In genomic region chr7:36048141-36048901, GRCh38 we compare ENCODE assay signal across 10 cellular contexts.
DNase-seq lines count a peak whose midpoint lies in the region; ATAC-seq and TF ChIP-seq lines count a peak whose summit lies in the region.
"Had no signal": no experiment of that assay in that cellular context is flagged by ENCODE, and none has a peak within 500 bp of the region (broad histone marks: within the 10 kb centered on the region; RNA-seq: fewer than 3 reads in every experiment).

No MANE protein-coding gene starts in this region.

- H3K36me3 Mint-ChIP-seq in CD8-positive, alpha-beta T cell: no peaks in the 10 kb centered on the region

- H3K27me3 Mint-ChIP-seq in CD8-positive, alpha-beta T cell (ENCODE audit: low read depth): no peaks in the 10 kb centered on the region

- no peaks in the 10 kb centered on the region for H3K36me3 ChIP-seq in GM23248 (ENCODE audit: low read depth)
- H3K36me3 ChIP-seq in sigmoid colon: no peaks in the 10 kb centered on the region
- no peaks in the 10 kb centered on the region for H3K36me3 ChIP-seq in CD8-positive, alpha-beta T cell (ENCODE audit: insufficient read depth, low read length)
- H3K36me3 ChIP-seq: esophagus muscularis mucosa had no signal

- H3K4me1 Mint-ChIP-seq in CD8-positive, alpha-beta T cell (ENCODE audit: low read depth): no peaks in the 10 kb centered on the region

- TF ChIP-seq POLR2A in sigmoid colon (IDR thresholded peaks at IDR 0.05): no peak

- H3K4me3 ChIP-seq in GM23248 (peak overlapping the region; percentile 17), fibroblast of the aortic adventitia (ENCODE audit: low read depth, low read length) (no peak overlapping the region), sigmoid colon (no peak overlapping the region)
- H3K4me3 ChIP-seq in CD8-positive, alpha-beta T cell (ENCODE audit: low read depth, low read length): no peak overlapping the region
- H3K4me3 ChIP-seq: esophagus muscularis mucosa had no signal

- H3K79me2 ChIP-seq in GM23248 (ENCODE audit: insufficient read depth): no peaks in the 10 kb centered on the region

- peak overlapping the region; percentile 11; the same call in 1 of the 2 replicates for H3K9ac ChIP-seq in GM23248

- in situ Hi-C loops in GM23248 (cut with MboI): no loop called here

- no peak for TF ChIP-seq CTCF in fibroblast of the aortic adventitia (IDR thresholded peaks at IDR 0.05; ENCODE audit: insufficient read depth, low read length)
- no peak for TF ChIP-seq CTCF in sigmoid colon (IDR thresholded peaks at IDR 0.05)
- no peak for TF ChIP-seq CTCF in CD8-positive, alpha-beta T cell (IDR thresholded peaks at IDR 0.05)

- H3K9me3 ChIP-seq in GM23248 (ENCODE audit: low read depth): no peaks in the 10 kb centered on the region
- no peaks in the 10 kb centered on the region for H3K9me3 ChIP-seq in sigmoid colon
- H3K9me3 ChIP-seq in CD8-positive, alpha-beta T cell (ENCODE audit: low read length): no peaks in the 10 kb centered on the region
- H3K9me3 ChIP-seq: esophagus muscularis mucosa had no signal

- H3K27me3 ChIP-seq in GM23248 (replicated peaks; ENCODE audit: insufficient read depth) (no peaks in the 10 kb centered on the region), sigmoid colon (no peaks in the 10 kb centered on the region)
- H3K27me3 ChIP-seq in CD8-positive, alpha-beta T cell (ENCODE audit: insufficient read depth, low read length): no peaks in the 10 kb centered on the region
- H3K27me3 ChIP-seq: esophagus muscularis mucosa had no signal

- H3K4me2 ChIP-seq in GM23248 (ENCODE audit: unreplicated experiment): peak overlapping the region; percentile 68

- ATAC-seq in CD8-positive, alpha-beta T cell: no peak

- no peaks in the 10 kb centered on the region for H3K9me3 Mint-ChIP-seq in CD8-positive, alpha-beta T cell

- H4K20me1 ChIP-seq in GM23248 (ENCODE audit: insufficient read depth): no peaks in the 10 kb centered on the region

- no peak overlapping the region for H3K4me3 Mint-ChIP-seq in CD8-positive, alpha-beta T cell

- intact Hi-C loops in sigmoid colon (cut with DNase I): no loop called here
- intact Hi-C loops in CD8-positive, alpha-beta T cell (cut with DNase I, micrococcal nuclease): no loop called here

- CTCF ChIA-PET in CD8-positive, alpha-beta T cell (lab: Charles Lee): interaction anchor here (1.3 kb wide), 1 partner anchor 10 kb away, joined by 4 read pairs; no protein-coding TSS in a partner anchor

- H3K4me1 ChIP-seq in GM23248 (ENCODE audit: insufficient read depth) (peaks cover 38% of the 10 kb centered on the region), sigmoid colon (peaks cover 0 to 13% (median 4%) of the 10 kb centered on the region in 4 donors)
- no peaks in the 10 kb centered on the region for H3K4me1 ChIP-seq in CD8-positive, alpha-beta T cell (ENCODE audit: insufficient read depth, low read length)

- H3K27ac ChIP-seq in GM23248: peak overlapping the region; percentile 69
- H3K27ac ChIP-seq in sigmoid colon: peak overlapping the region in 1 of 4 donors; percentile 5
- no peak overlapping the region for H3K27ac ChIP-seq in CD8-positive, alpha-beta T cell (ENCODE audit: low read depth, low read length)

- peaks cover 31% of the 10 kb centered on the region for H3F3A ChIP-seq in GM23248 (ENCODE audit: insufficient read depth)

- 0 to 4% methylated on average over 5 of the region's 5 CpGs for WGBS in GM23248 (ENCODE audit: low coverage in 1 of 2, low lambda C conversion rate in 2 of 2, missing lambda C conversion rate in 2 of 2), 2 experiments
- WGBS in sigmoid colon, 2 donors: 76 to 87% methylated on average over 5 of the region's 5 CpGs

- no peaks in the 10 kb centered on the region for H3K9me2 ChIP-seq in GM23248 (ENCODE audit: insufficient read depth)

- peak overlapping the region; percentile 40 for H2AFZ ChIP-seq in GM23248

- no peak for TF ChIP-seq EP300 in sigmoid colon (IDR thresholded peaks at IDR 0.05)

- DNase-seq in GM23248 (peak; percentile 89), RPMI7951 (ENCODE audit: low read depth) (peak; percentile 99), fibroblast of the aortic adventitia (ENCODE audit: low read depth) (peak; percentile 99), sigmoid colon (peak; percentile 75), DMS53 (lab: John Stamatoyannopoulos, UW) (no peak), cerebellar cortex (ENCODE audit: low spot score) (no peak)
- no peak for DNase-seq in CD8-positive, alpha-beta T cell
- no peak for DNase-seq in stimulated activated CD4-positive, alpha-beta T cell treated with anti-CD3 and anti-CD28 coated beads, Interleukin-2, amount 100 ng/mL, for 24 hours
- DNase-seq: NCI-H1105 treated with DMSO at 0.1 percent for 48 hours had no signal

- POLR2A ChIA-PET in CD8-positive, alpha-beta T cell (lab: Charles Lee): no interaction called here

- H3K27ac Mint-ChIP-seq in CD8-positive, alpha-beta T cell: no peak overlapping the region

Comparison
In these comparisons a context has a peak if more than half of its experiments do, and no peak if none do; other contexts are left out.
1. DNase-seq: peak in GM23248 (single experiment), RPMI7951 (single experiment), fibroblast of the aortic adventitia (single experiment) and sigmoid colon (single experiment); none in DMS53 (single experiment), CD8-positive, alpha-beta T cell (0 of 7), cerebellar cortex (single experiment) and stimulated activated CD4-positive, alpha-beta T cell treated with anti-CD3 and anti-CD28 coated beads, Interleukin-2, amount 100 ng/mL, for 24 hours (0 of 2).